Comparison of ENCODE assay signal across 8 cellular contexts in the genomic region with DNA sequence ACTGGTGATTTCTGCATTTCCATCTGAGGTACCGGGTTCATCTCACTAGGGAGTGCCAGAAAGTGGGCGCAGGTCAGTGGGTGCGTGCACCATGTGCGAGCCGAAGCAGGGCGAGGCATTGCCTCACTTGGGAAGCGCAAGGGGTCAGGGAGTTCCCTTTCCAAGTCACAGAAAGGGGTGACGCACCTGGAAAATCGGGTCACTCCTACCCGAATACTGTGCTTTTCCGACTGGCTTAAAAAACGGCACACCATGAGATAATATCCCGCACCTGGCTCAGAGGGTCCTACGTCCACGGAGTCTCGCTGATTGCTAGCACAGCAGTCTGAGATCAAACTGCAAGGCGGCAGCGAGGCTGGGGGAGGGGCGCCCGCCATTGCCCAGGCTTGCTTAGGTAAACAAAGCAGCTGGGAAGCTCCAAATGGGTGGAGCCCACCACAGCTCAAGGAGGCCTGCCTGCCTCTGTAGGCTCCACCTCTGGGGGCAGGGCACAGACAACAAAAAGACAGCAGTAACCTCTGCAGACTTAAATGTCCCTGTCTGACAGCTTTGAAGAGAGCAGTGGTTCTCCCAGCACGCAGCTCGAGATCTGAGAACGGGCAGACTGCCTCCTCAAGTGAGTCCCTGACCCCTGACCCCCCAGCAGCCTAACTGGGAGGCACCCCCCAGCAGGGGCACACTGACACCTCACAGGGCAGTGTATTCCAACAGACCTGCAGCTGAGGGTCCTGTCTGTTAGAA.
DNase-seq lines count a peak whose midpoint lies in the region; ATAC-seq, FAIRE-seq and TF ChIP-seq lines count a peak whose summit lies in the region.
"Not testable (repeated sequence)": the region's sequence is repeated elsewhere in the genome, so short reads cannot be mapped to it uniquely, and the experiment has no call there.

No MANE protein-coding gene starts in this region.

- peaks cover 21% of the 10 kb centered on the region; the same call in 2 of the 3 replicates for H3K9me3 Mint-ChIP-seq in GM23338
- peaks cover 38% of the 10 kb centered on the region for H3K9me3 Mint-ChIP-seq in endodermal cell
- peaks cover 18% of the 10 kb centered on the region for H3K9me3 Mint-ChIP-seq in neural progenitor cell

- H3K4me2 ChIP-seq in GM23338: 0 out of 2 replicates have a peak overlapping the region, but pooled peaks have one; percentile 39
- peak overlapping the region; percentile 54 for H3K4me2 ChIP-seq in HepG2 (ENCODE audit: low read depth, low read length)
- H3K4me2 ChIP-seq in neural progenitor cell: not testable (repeated sequence)

- not testable (repeated sequence) for H3F3A ChIP-seq in GM23338 (replicated peaks; ENCODE audit: low read depth); neural progenitor cell (ENCODE audit: low read depth)

- not testable (repeated sequence) for DNase-seq in GM23338 (ENCODE audit: low spot score); RWPE2 (ENCODE audit: low spot score); HepG2 (ENCODE audit: low spot score); neural progenitor cell (ENCODE audit: low spot score)
- DNase-seq in NCI-H2227 treated with DMSO at 0.1 percent for 48 hours (lab: John Stamatoyannopoulos, UW) (peak; percentile 3), endodermal cell (peak; percentile 54)

- not testable (repeated sequence) for H3K79me2 ChIP-seq in GM23338 (replicated peaks; ENCODE audit: insufficient read depth); neural progenitor cell (ENCODE audit: low read depth)
- peaks cover 16% of the 10 kb centered on the region for H3K79me2 ChIP-seq in HepG2 (ENCODE audit: insufficient read depth, low read length)

- peak overlapping the region; percentile 90 for H3K27ac Mint-ChIP-seq in GM23338
- peak overlapping the region; percentile 89 for H3K27ac Mint-ChIP-seq in endodermal cell
- not testable (repeated sequence) for H3K27ac Mint-ChIP-seq in neural progenitor cell

- not testable (repeated sequence) for H3K4me1 Mint-ChIP-seq in GM23338, neural progenitor cell
- H3K4me1 Mint-ChIP-seq in endodermal cell: peaks cover 17% of the 10 kb centered on the region

- not testable (repeated sequence) for H3K9me2 ChIP-seq in GM23338 (ENCODE audit: insufficient read depth)

- peak overlapping the region; percentile 50 for H3K27ac ChIP-seq in C4-2B
- H3K27ac ChIP-seq in GM23338 (ENCODE audit: low read depth); RWPE2 (ENCODE audit: poor library complexity, severe bottlenecking); endodermal cell (ENCODE audit: low read depth, low read length); neural progenitor cell: not testable (repeated sequence)
- peak overlapping the region; percentile 35 for H3K27ac ChIP-seq in HUES48 (ENCODE audit: low read depth, low read length)
- H3K27ac ChIP-seq in HepG2 (ENCODE audit: extremely low read length, insufficient read depth, low read length): peak overlapping the region; percentile 69

- ATAC-seq in GM23338; RWPE2 (ENCODE audit: low read depth); HepG2: not testable (repeated sequence)

- H3K36me3 Mint-ChIP-seq in GM23338 (ENCODE audit: low read depth) (peaks cover 12% of the 10 kb centered on the region), endodermal cell (ENCODE audit: low read depth) (peaks cover 10% of the 10 kb centered on the region)
- not testable (repeated sequence) for H3K36me3 Mint-ChIP-seq in neural progenitor cell

- in situ Hi-C loops in HepG2 (cut with HindIII; ENCODE audit: extremely low pct_ligation_motif_present, low pct_unique_long_range_greater_than_20kb): not testable (repeated sequence)

- intact Hi-C loops in HepG2 (cut with micrococcal nuclease; ENCODE audit: unreplicated experiment): not testable (repeated sequence)

- H2AFZ ChIP-seq in GM23338 (0 out of 2 replicates have a peak overlapping the region, but pooled peaks have one; percentile 34), neural progenitor cell (replicated peaks) (peak overlapping the region; percentile 79)
- H2AFZ ChIP-seq in HepG2 (ENCODE audit: low read length): not testable (repeated sequence)

- H3K9ac ChIP-seq in HUES48 (ENCODE audit: low read depth, low read length) (peak overlapping the region; percentile 66), HepG2 (ENCODE audit: insufficient read depth, low read depth, low read length) (peak overlapping the region; percentile 77)
- H3K9ac ChIP-seq in endodermal cell (ENCODE audit: extremely low read depth, low read length, poor library complexity, severe bottlenecking); neural progenitor cell: not testable (repeated sequence)

- H3K4me3 ChIP-seq in GM23338 (peak overlapping the region; percentile 43; the same call in 1 of the 2 replicates), HUES48 (ENCODE audit: low read depth, low read length) (peak overlapping the region; percentile 47; the same call in 1 of the 2 replicates), RWPE2 (ENCODE audit: severe bottlenecking) (peak overlapping the region; percentile 33), HepG2 (replicated peaks in 1 of 3; ENCODE audit: insufficient read depth in 1 of 3, low read depth in 2 of 3, low read length in 3 of 3) (peak overlapping the region; percentile 34 to 68 (median 52); a peak in 5 of 6 replicates)
- not testable (repeated sequence) for H3K4me3 ChIP-seq in endodermal cell (ENCODE audit: low read length); neural progenitor cell

- TF ChIP-seq POLR2A in HepG2 (IDR thresholded peaks at IDR 0.05; ENCODE audit: insufficient read depth in 1 of 2, low read depth in 2 of 2, low read length in 2 of 2): not testable (repeated sequence)

- POLR2A ChIA-PET in HepG2 (lab: Yijun Ruan, JAX): interaction anchor here (1.1 to 1.3 kb wide), 4 partner anchors 10 to 43 kb away, joined by 4 to 6 read pairs (median 5); no protein-coding TSS in a partner anchor

- H3K9me3 ChIP-seq in HUES48 (ENCODE audit: control insufficient read depth, insufficient read depth, low read length); RWPE2 (ENCODE audit: severe bottlenecking); HepG2 (ENCODE audit: low read length); neural progenitor cell (ENCODE audit: low read depth): not testable (repeated sequence)
- H3K9me3 ChIP-seq in endodermal cell (ENCODE audit: control insufficient read depth, low read length): peaks cover 20% of the 10 kb centered on the region

- FAIRE-seq in HepG2 (lab: Jason Lieb, UNC): not testable (repeated sequence)

- H3K4me1 ChIP-seq in GM23338 (ENCODE audit: insufficient read depth); HUES48 (ENCODE audit: control insufficient read depth, insufficient read depth, low read length); RWPE2 (ENCODE audit: insufficient read depth, poor library complexity, severe bottlenecking); endodermal cell (ENCODE audit: control insufficient read depth, insufficient read depth, low read length); neural progenitor cell: not testable (repeated sequence)
- H3K4me1 ChIP-seq in HepG2 (ENCODE audit: insufficient read depth, low read length): peaks cover 43% of the 10 kb centered on the region

- TF ChIP-seq CTCF in C4-2B (conservative IDR thresholded peaks at IDR 0.05); GM23338 (conservative IDR thresholded peaks at IDR 0.05; ENCODE audit: low read depth in 2 of 2); RWPE2 (IDR thresholded peaks at IDR 0.05; ENCODE audit: poor library complexity, severe bottlenecking); endodermal cell (conservative IDR thresholded peaks at IDR 0.05); HepG2 (CRISPR knock-in tag; IDR thresholded peaks at IDR 0.05); neural progenitor cell (IDR thresholded peaks at IDR 0.05): not testable (repeated sequence)

- CTCF ChIA-PET in HepG2 (lab: Yijun Ruan, JAX; ENCODE audit: low intra/inter-chr PET ratio, low total read pairs): not testable (repeated sequence)

- H3K4me3 Mint-ChIP-seq in GM23338 (peak overlapping the region; percentile 51; the same call in 2 of the 3 replicates), endodermal cell (peak overlapping the region; percentile 52)
- H3K4me3 Mint-ChIP-seq in neural progenitor cell: not testable (repeated sequence)

- TF ChIP-seq EP300 in HepG2 (IDR thresholded peaks at IDR 0.05; ENCODE audit: low read depth in 2 of 2, low read length in 2 of 2); HepG2 (CRISPR knock-in tag; IDR thresholded peaks at IDR 0.05; ENCODE audit: borderline replicate concordance): not testable (repeated sequence)

- not testable (repeated sequence) for H3K27me3 ChIP-seq in GM23338 (ENCODE audit: insufficient read depth); HUES48 (ENCODE audit: control insufficient read depth, insufficient read depth, low read length); RWPE2 (ENCODE audit: insufficient read depth, poor library complexity, severe bottlenecking); endodermal cell (ENCODE audit: control insufficient read depth, insufficient read depth, low read length, poor library complexity, severe bottlenecking); HepG2 (ENCODE audit: control insufficient read depth in 1 of 2, insufficient read depth in 2 of 2, low read length in 2 of 2); neural progenitor cell

- H4K20me1 ChIP-seq in GM23338 (replicated peaks; ENCODE audit: insufficient read depth); HepG2 (ENCODE audit: insufficient read depth, low read length); neural progenitor cell (ENCODE audit: low read depth): not testable (repeated sequence)

- not testable (repeated sequence) for TF ChIP-seq RAD21 in HepG2 (CRISPR knock-in tag; IDR thresholded peaks at IDR 0.05)

- BruUV-seq in HepG2 (replicated peaks; lab: Mats Ljungman, UMichigan): not testable (repeated sequence)

- H3K27me3 Mint-ChIP-seq in GM23338 (ENCODE audit: insufficient read depth, low read depth, poor library complexity); endodermal cell (ENCODE audit: insufficient read depth); neural progenitor cell (ENCODE audit: insufficient read depth, low read depth): not testable (repeated sequence)

- 71 to 91% methylated on average over 10 to 23 of the region's 23 CpGs for WGBS in endodermal cell (ENCODE audit: insufficient coverage in 1 of 2, insufficient read length in 1 of 2), 2 experiments
- 9% methylated on average over 12 of the region's 23 CpGs for WGBS in HepG2 (ENCODE audit: low lambda C conversion rate)

- not testable (repeated sequence) for H3K36me3 ChIP-seq in GM23338 (ENCODE audit: insufficient read depth); HUES48 (ENCODE audit: control insufficient read depth, insufficient read depth, low read length); RWPE2 (ENCODE audit: low read depth); endodermal cell (ENCODE audit: control insufficient read depth, insufficient read depth, low read length); HepG2 (replicated peaks in 1 of 2; ENCODE audit: control insufficient read depth in 1 of 2, insufficient read depth in 2 of 2, low read length in 2 of 2); neural progenitor cell
